ENCODE assay signal across 11 cellular contexts in genomic region chr7:16066805-16067459, GRCh38.
DNase-seq lines count a peak whose midpoint lies in the region; ATAC-seq, FAIRE-seq and TF ChIP-seq lines count a peak whose summit lies in the region.
"Had no signal": no experiment of that assay in that cellular context is flagged by ENCODE, and none has a peak within 500 bp of the region (broad histone marks: within the 10 kb centered on the region; RNA-seq: fewer than 3 reads in every experiment).

No MANE protein-coding gene starts in this region.

- no peaks in the 10 kb centered on the region for H4K20me1 ChIP-seq in endothelial cell of umbilical vein (replicated peaks; ENCODE audit: control insufficient read depth, extremely low read depth, insufficient read depth, low read length)

- TF ChIP-seq EP300 in A549 (IDR thresholded peaks at IDR 0.05), result no peak

- H3K27me3 ChIP-seq in endothelial cell of umbilical vein (ENCODE audit: control insufficient read depth in 2 of 2, insufficient read depth in 2 of 2, low read length in 2 of 2), result no peaks in the 10 kb centered on the region
- no peaks in the 10 kb centered on the region for H3K27me3 ChIP-seq in lower lobe of right lung (ENCODE audit: low read depth)

- intact Hi-C loops in endothelial cell of umbilical vein (cut with micrococcal nuclease) (loop anchor here (2.0 kb wide), 1 partner anchor 228 kb away; no protein-coding TSS in a partner anchor), lower lobe of right lung (cut with DNase I) (loop anchor here (10.0 kb wide), 1 partner anchor 762 kb away; no protein-coding TSS in a partner anchor)

- WGBS in A549 (ENCODE audit: missing lambda C conversion rate), result 62% methylated on average over 5 of the region's 5 CpGs

- no TSS peak for BruUV-seq in endothelial cell of umbilical vein (replicated peaks; lab: Mats Ljungman, UMichigan)

- dilution Hi-C loops in endothelial cell of umbilical vein (cut with MboI; ENCODE audit: extremely low pct_ligation_motif_present, low sequenced_read_pairs), result no loop called here

- H3K79me2 ChIP-seq in endothelial cell of umbilical vein (ENCODE audit: control insufficient read depth, insufficient read depth, low read length), result no peaks in the 10 kb centered on the region

- H3K9me3 ChIP-seq in A549, result no peaks in the 10 kb centered on the region
- H3K9me3 ChIP-seq in endothelial cell of umbilical vein (replicated peaks; ENCODE audit: control insufficient read depth, insufficient read depth, low read length), result no peaks in the 10 kb centered on the region
- no peaks in the 10 kb centered on the region for H3K9me3 ChIP-seq in lower lobe of right lung

- no peak overlapping the region for H3K27ac ChIP-seq in A549
- H3K27ac ChIP-seq in endothelial cell of umbilical vein (ENCODE audit: insufficient read depth, low read depth, low read length), result no peak overlapping the region
- H3K27ac ChIP-seq in lower lobe of right lung, result no peak overlapping the region

- TF ChIP-seq RAD21 in A549 (conservative IDR thresholded peaks at IDR 0.05 in 1 of 2, IDR thresholded peaks at IDR 0.05 in 1 of 2), result no peak

- TF ChIP-seq CTCF in A549 (IDR thresholded peaks at IDR 0.05), result no peak
- no peak for TF ChIP-seq CTCF in endothelial cell of umbilical vein (IDR thresholded peaks at IDR 0.05; ENCODE audit: extremely low read depth in 1 of 2, insufficient read depth in 1 of 2, low read depth in 1 of 2, low read length in 2 of 2)
- no peak for TF ChIP-seq CTCF in lower lobe of right lung (IDR thresholded peaks at IDR 0.05)

- TF ChIP-seq POLR2A in A549 (IDR thresholded peaks at IDR 0.05; ENCODE audit: low read length), result no peak
- no peak for TF ChIP-seq POLR2A in endothelial cell of umbilical vein (IDR thresholded peaks at IDR 0.05; ENCODE audit: low read depth, low read length)

- H3K9me1 ChIP-seq in endothelial cell of umbilical vein (replicated peaks; ENCODE audit: control insufficient read depth, extremely low read depth, insufficient read depth, low read length), result no peaks in the 10 kb centered on the region

- H2AFZ ChIP-seq in endothelial cell of umbilical vein (ENCODE audit: low read depth, low read length), result no peak overlapping the region

- DNase-seq in A549 (ENCODE audit: low read depth in 1 of 2, low spot score in 1 of 2) (no peak), NCI-H1105 treated with DMSO at 0.1 percent for 48 hours (lab: John Stamatoyannopoulos, UW) (peak; percentile 73), endothelial cell of umbilical vein (ENCODE audit: low read depth, low spot score) (peak; percentile 50), lower lobe of right lung (no peak), MV-4-11 (lab: John Stamatoyannopoulos, UW) (no peak), NCI-H774 (lab: John Stamatoyannopoulos, UW) (no peak), kidney glomerular epithelial cell (lab: John Stamatoyannopoulos, UW) (no peak)
- no peak for DNase-seq in activated effector memory CD4-positive, alpha-beta T cell treated with anti-CD3 and anti-CD28 coated beads, Interleukin-2, amount 50 U/mL, for 16 hours
- DNase-seq: activated T-cell treated with anti-CD3 and anti-CD28 coated beads for 4 hours, retina had no signal

- POLR2A ChIA-PET in A549 (lab: Yijun Ruan, JAX), result no interaction called here
- POLR2A ChIA-PET in endothelial cell of umbilical vein (lab: Charles Lee), result no interaction called here

- FAIRE-seq in A549 (lab: Jason Lieb, UNC), result peak; percentile 32
- no peak for FAIRE-seq in endothelial cell of umbilical vein (lab: Jason Lieb, UNC)

- no peak overlapping the region for H3K4me2 ChIP-seq in A549
- peak overlapping the region; percentile 16 for H3K4me2 ChIP-seq in endothelial cell of umbilical vein (ENCODE audit: insufficient read depth, low read length)

- H3K4me3 ChIP-seq in A549, result no peak overlapping the region
- H3K4me3 ChIP-seq in endothelial cell of umbilical vein (replicated peaks in 1 of 3; ENCODE audit: insufficient read depth in 1 of 3, low read depth in 1 of 3, low read length in 3 of 3), result no peak overlapping the region
- H3K4me3 ChIP-seq in lower lobe of right lung, result no peak overlapping the region

- H3K4me1 ChIP-seq in A549 (no peaks in the 10 kb centered on the region), endothelial cell of umbilical vein (ENCODE audit: control insufficient read depth, extremely low read depth, insufficient read depth, low read length) (peaks cover 32% of the 10 kb centered on the region), lower lobe of right lung (peaks cover 29% of the 10 kb centered on the region)

- CTCF ChIA-PET in A549 (lab: Yijun Ruan, JAX), result interaction anchor here (0.9 to 2.0 kb wide), 3 partner anchors 11 to 346 kb away, joined by 3 to 7 read pairs (median 6); no protein-coding TSS in a partner anchor
- CTCF ChIA-PET in endothelial cell of umbilical vein (lab: Charles Lee), result interaction anchor here (0.7 to 3.3 kb wide), 13 partner anchors 11 to 1349 kb away, joined by 3 to 21 read pairs (median 4); no protein-coding TSS in a partner anchor

- H3K36me3 ChIP-seq in endothelial cell of umbilical vein (ENCODE audit: control insufficient read depth in 2 of 2, extremely low read depth in 1 of 2, insufficient read depth in 2 of 2, low read length in 2 of 2) (no peaks in the 10 kb centered on the region), lower lobe of right lung (no peaks in the 10 kb centered on the region)

- H3K9ac ChIP-seq in endothelial cell of umbilical vein (replicated peaks; ENCODE audit: extremely low read depth, insufficient read depth, low read length), result no peak overlapping the region

- no peak for ATAC-seq in A549
- peak; percentile 41 to 76 for ATAC-seq in lower lobe of right lung
- ATAC-seq: Panc1 had no signal

TF ChIP-seq in A549, 52 proteins besides CTCF, POLR2A, EP300 and RAD21 (continues in another document):
- TF ChIP-seq MAFK (IDR thresholded peaks at IDR 0.05; ENCODE audit: partially characterized antibody) (no peak), POLR2AphosphoS2 (conservative IDR thresholded peaks at IDR 0.05; ENCODE audit: low read length) (no peak), KDM5A (IDR thresholded peaks at IDR 0.05) (no peak), HES2 (IDR thresholded peaks at IDR 0.05) (no peak), ESRRA (IDR thresholded peaks at IDR 0.05; ENCODE audit: borderline replicate concordance, low read length) (no peak), RARB (CRISPR knock-in tag; IDR thresholded peaks at IDR 0.05) (no peak), HMGXB4 (CRISPR knock-in tag; IDR thresholded peaks at IDR 0.05; ENCODE audit: borderline replicate concordance) (no peak), HOXB13 (CRISPR knock-in tag; IDR thresholded peaks at IDR 0.05; ENCODE audit: low read depth) (no peak)

TF ChIP-seq in endothelial cell of umbilical vein, 7 proteins besides CTCF, POLR2A, EP300 and RAD21:
- no peak for TF ChIP-seq POLR2AphosphoS5 (IDR thresholded peaks at IDR 0.05; ENCODE audit: insufficient read depth, low read depth, low read length)
- TF ChIP-seq JUN (IDR thresholded peaks at IDR 0.05; ENCODE audit: borderline replicate concordance, insufficient read depth, insufficient read length, low read depth), result no peak
- TF ChIP-seq FOS (IDR thresholded peaks at IDR 0.05; ENCODE audit: borderline replicate concordance, insufficient read depth, low read length), result no peak
- no peak for TF ChIP-seq MYC (IDR thresholded peaks at IDR 0.05; ENCODE audit: low read depth, low read length)
- TF ChIP-seq GATA2 (IDR thresholded peaks at IDR 0.05; ENCODE audit: insufficient read depth, insufficient read length, low read depth, low read length), result no peak

Comparison
In these comparisons a context has a peak if more than half of its experiments do, and no peak if none do; other contexts are left out.
1. ATAC-seq: peak in lower lobe of right lung (2 of 2); none in A549 (0 of 2).
2. DNase-seq: peak in NCI-H1105 treated with DMSO at 0.1 percent for 48 hours (single experiment) and endothelial cell of umbilical vein (single experiment); none in A549 (0 of 2), lower lobe of right lung (single experiment), MV-4-11 (single experiment), NCI-H774 (single experiment), activated effector memory CD4-positive, alpha-beta T cell treated with anti-CD3 and anti-CD28 coated beads, Interleukin-2, amount 50 U/mL, for 16 hours (single experiment) and kidney glomerular epithelial cell (single experiment).